8 cellular contexts compared by ENCODE assay signal in the genomic region with DNA sequence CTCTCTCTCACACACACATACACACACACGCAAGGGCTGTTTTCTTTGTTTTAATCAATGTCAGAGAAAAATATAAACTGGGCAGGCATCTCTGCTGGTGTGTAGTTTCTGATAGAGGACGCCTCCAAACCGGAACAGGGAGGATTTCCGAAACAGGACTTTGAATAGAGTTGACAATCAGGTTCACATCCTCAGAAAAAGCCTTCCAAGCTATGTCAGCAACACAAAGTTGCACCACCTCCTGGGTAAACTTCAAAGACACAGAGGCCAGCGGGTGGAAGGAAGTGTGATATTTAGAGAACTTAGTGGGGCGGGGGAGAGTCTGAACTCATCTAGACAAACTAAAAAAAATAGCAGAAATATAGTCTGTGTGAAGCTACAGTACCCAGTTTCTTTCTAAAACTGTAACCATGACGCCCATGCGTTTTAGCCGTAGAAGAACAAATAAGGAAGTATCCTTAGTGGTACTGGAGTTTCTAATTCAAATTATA. TPM values are rescaled to one million over a fixed set of nuclear protein-coding genes. Genes with fewer than 3 reads are reported as not detected.
DNase-seq lines count a peak whose midpoint lies in the region; ATAC-seq and TF ChIP-seq lines count a peak whose summit lies in the region.

No MANE protein-coding gene starts in this region.

- no peaks in the 10 kb centered on the region for H3K36me3 ChIP-seq in CD8-positive, alpha-beta T cell (ENCODE audit: insufficient read depth, low read length)
- no peaks in the 10 kb centered on the region for H3K36me3 ChIP-seq in right lobe of liver

- CTCF ChIA-PET in CD8-positive, alpha-beta T cell (lab: Charles Lee), result interaction anchor here (1.2 to 2.2 kb wide), 6 partner anchors 9 to 471 kb away, joined by 3 to 12 read pairs (median 4); no protein-coding TSS in a partner anchor

- H3K4me3 Mint-ChIP-seq in CD8-positive, alpha-beta T cell, result peak overlapping the region; percentile 88

- no peaks in the 10 kb centered on the region for H3K9me3 ChIP-seq in CD8-positive, alpha-beta T cell (ENCODE audit: low read length)
- H3K9me3 ChIP-seq in right lobe of liver, result no peaks in the 10 kb centered on the region

- no peak for TF ChIP-seq CTCF in CD8-positive, alpha-beta T cell (IDR thresholded peaks at IDR 0.05)
- no peak for TF ChIP-seq CTCF in right lobe of liver (IDR thresholded peaks at IDR 0.05)

- ATAC-seq in CD8-positive, alpha-beta T cell, result peak; percentile 27
- peak; percentile 9 for ATAC-seq in HG02884 (IDR thresholded peaks at IDR 0.05; ENCODE audit: unreplicated experiment)
- ATAC-seq in right lobe of liver, result peak; percentile 46 to 62 (median 56)

- H3K27ac ChIP-seq in CD8-positive, alpha-beta T cell (ENCODE audit: low read depth, low read length), result peak overlapping the region; percentile 70
- H3K27ac ChIP-seq in caudate nucleus (ENCODE audit: low read depth, low read length), result peak overlapping the region; percentile 53
- peak overlapping the region; percentile 26 to 82 (median 70) for H3K27ac ChIP-seq in right lobe of liver

- peak overlapping the region; percentile 97 for H3K27ac Mint-ChIP-seq in CD8-positive, alpha-beta T cell

- H3K27me3 Mint-ChIP-seq in CD8-positive, alpha-beta T cell (ENCODE audit: low read depth), result no peaks in the 10 kb centered on the region

- H3K9me3 Mint-ChIP-seq in CD8-positive, alpha-beta T cell, result no peaks in the 10 kb centered on the region

- peak overlapping the region; percentile 72 for H3K4me3 ChIP-seq in CD8-positive, alpha-beta T cell (ENCODE audit: low read depth, low read length)
- H3K4me3 ChIP-seq in right lobe of liver, result peak overlapping the region; percentile 39 to 49 (median 40)

- peaks cover 21% of the 10 kb centered on the region for H3K36me3 Mint-ChIP-seq in CD8-positive, alpha-beta T cell

- H3K4me1 ChIP-seq in CD8-positive, alpha-beta T cell (ENCODE audit: insufficient read depth, low read length), result peaks cover 26% of the 10 kb centered on the region
- H3K4me1 ChIP-seq in right lobe of liver, result no peaks in the 10 kb centered on the region

- peak; percentile 19 for TF ChIP-seq POLR2A in right lobe of liver (IDR thresholded peaks at IDR 0.05)

- no peaks in the 10 kb centered on the region for H3K27me3 ChIP-seq in CD8-positive, alpha-beta T cell (ENCODE audit: insufficient read depth, low read length)
- H3K27me3 ChIP-seq in right lobe of liver, result peaks cover 0 to 4% of the 10 kb centered on the region in 2 donors

- intact Hi-C loops in CD8-positive, alpha-beta T cell (cut with DNase I, micrococcal nuclease), result loop anchor here (2.0 to 5.0 kb wide), 10 partner anchors 21 to 1975 kb away; partner anchors contain the start of gene CHD1 (in 1 of the 2)
- intact Hi-C loops in right lobe of liver (cut with DNase I), result no loop called here

- 3% methylated on average over 9 of the region's 9 CpGs for WGBS in right lobe of liver (ENCODE audit: insufficient coverage, low coverage, low lambda C conversion rate, missing lambda C conversion rate)

- POLR2A ChIA-PET in CD8-positive, alpha-beta T cell (lab: Charles Lee), result interaction anchor here (0.9 to 5.7 kb wide), 9 partner anchors 7 to 1973 kb away, joined by 3 to 71 read pairs (median 5); partner anchors contain the start of genes CHD1 and FAM174A

- DNase-seq in CD8-positive, alpha-beta T cell, result peak; percentile 37 to 80 (median 64)
- DNase-seq in T-helper 9 cell (peak; percentile 54), caudate nucleus (lab: John Stamatoyannopoulos, UW) (peak in 9 of 61 donors; percentile 4 to 34 (median 17)), right lobe of liver (peak in 2 of 3 donors; percentile 24 to 55), SW480 (ENCODE audit: low spot score) (no peak), NCI-H2029 (lab: John Stamatoyannopoulos, UW) (no peak)
- peak; percentile 51 for DNase-seq in stimulated activated CD4-positive, alpha-beta T cell treated with anti-CD3 and anti-CD28 coated beads, Interleukin-2, amount 100 ng/mL, for 4 hours (ENCODE audit: low read depth)

- H3K4me1 Mint-ChIP-seq in CD8-positive, alpha-beta T cell (ENCODE audit: low read depth), result peaks cover 58% of the 10 kb centered on the region

RNA-seq across cellular contexts. Expression of gene ST8SIA4, which starts 1.2 kb away (rescaled TPM):
- 10 to 100 TPM; 15.6 to 16.4 TPM for total RNA-seq in CD8-positive, alpha-beta T cell
- 1 to 10 TPM; 1.2 to 6.7 (median 1.7) TPM for total RNA-seq in right lobe of liver

Comparison
In these comparisons a context has a peak if more than half of its experiments do, and no peak if none do; other contexts are left out.
1. DNase-seq: peak in CD8-positive, alpha-beta T cell (7 of 7), T-helper 9 cell (single experiment), right lobe of liver (2 of 3) and stimulated activated CD4-positive, alpha-beta T cell treated with anti-CD3 and anti-CD28 coated beads, Interleukin-2, amount 100 ng/mL, for 4 hours (single experiment); none in SW480 (single experiment) and NCI-H2029 (single experiment).
2. intact Hi-C loops: an anchor here in CD8-positive, alpha-beta T cell (2.0 to 5.0 kb wide); none called in right lobe of liver.
3. Peak in every context shown above with its lines, with median percentiles within 50 percentile points of each other: ATAC-seq and H3K27ac ChIP-seq.